In the genomic region with DNA sequence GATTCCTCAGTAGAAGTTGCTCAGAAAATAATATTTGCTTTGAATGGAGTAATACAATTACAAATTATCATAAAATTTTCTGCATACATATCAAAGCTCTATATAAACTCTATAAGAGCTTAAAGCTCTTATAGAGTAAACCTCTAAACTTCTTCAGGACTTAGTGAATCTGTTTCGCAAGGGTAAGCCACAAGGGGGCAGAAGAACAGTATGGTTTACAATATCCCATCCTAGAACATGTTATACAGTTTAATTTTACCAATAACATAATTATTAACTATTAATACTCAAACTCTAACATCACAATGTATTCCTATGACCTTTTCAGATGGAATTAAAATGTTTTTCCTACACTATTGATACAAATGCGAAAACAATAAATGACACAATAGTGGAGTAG, we compare ENCODE assay signal across 11 cellular contexts. TPM values are rescaled to one million over a fixed set of nuclear protein-coding genes. Genes with fewer than 3 reads are reported as not detected.
DNase-seq lines count a peak whose midpoint lies in the region; ATAC-seq and TF ChIP-seq lines count a peak whose summit lies in the region.
"Had no signal": no experiment of that assay in that cellular context is flagged by ENCODE, and none has a peak within 500 bp of the region (broad histone marks: within the 10 kb centered on the region; RNA-seq: fewer than 3 reads in every experiment).

No MANE protein-coding gene starts in this region.

- no peak overlapping the region for H3K27ac ChIP-seq in right cardiac atrium (ENCODE audit: low read length)
- H3K27ac ChIP-seq: BLaER1 treated with 17β-estradiol and CSF1 and Interleukin-3, amounts not matched to agents 10 nM and 100 nM had no signal

- H3K9me3 Mint-ChIP-seq in HFFc6 (no peaks in the 10 kb centered on the region), neural crest cell (no peaks in the 10 kb centered on the region)

- H3K4me3 ChIP-seq in right cardiac atrium (ENCODE audit: low read length), result no peak overlapping the region
- H3K4me3 ChIP-seq: BLaER1 treated with 17β-estradiol and CSF1 and Interleukin-3, amounts not matched to agents 10 nM and 100 nM had no signal

- H3K4me1 Mint-ChIP-seq in HFFc6 (ENCODE audit: low read depth) (no peaks in the 10 kb centered on the region), neural crest cell (no peaks in the 10 kb centered on the region)
- H3K4me1 Mint-ChIP-seq: T-cell had no signal

- H3K27me3 Mint-ChIP-seq in HFFc6 (ENCODE audit: insufficient read depth) (no peaks in the 10 kb centered on the region), neural crest cell (ENCODE audit: low read depth) (no peaks in the 10 kb centered on the region)
- H3K27me3 Mint-ChIP-seq: T-cell had no signal

- H3K27me3 ChIP-seq in right cardiac atrium (ENCODE audit: control insufficient read depth, insufficient read depth), result no peaks in the 10 kb centered on the region

- intact Hi-C loops in right cardiac atrium (cut with DNase I), result no loop called here

- 55% methylated on average over 2 of the region's 2 CpGs for WGBS in right cardiac atrium

- no peaks in the 10 kb centered on the region for H3K9me3 ChIP-seq in right cardiac atrium (ENCODE audit: control insufficient read depth, low read length)

- TF ChIP-seq CTCF in HFFc6 (IDR thresholded peaks at IDR 0.05) (peak; percentile 50; the same call in 1 of the 2 replicates), neural crest cell (conservative IDR thresholded peaks at IDR 0.05) (peak; percentile 64)

- no peak overlapping the region for H3K4me3 Mint-ChIP-seq in HFFc6
- H3K4me3 Mint-ChIP-seq in neural crest cell, result no peak overlapping the region
- H3K4me3 Mint-ChIP-seq: T-cell had no signal

- no peaks in the 10 kb centered on the region for H3K4me1 ChIP-seq in right cardiac atrium (ENCODE audit: control insufficient read depth, insufficient read depth, low read length)
- H3K4me1 ChIP-seq: BLaER1 treated with 17β-estradiol and CSF1 and Interleukin-3, amounts not matched to agents 10 nM and 100 nM had no signal

- ATAC-seq in right cardiac atrium, result no peak
- ATAC-seq: T-cell had no signal

- DNase-seq in NCI-H82 (lab: John Stamatoyannopoulos, UW) (peak; percentile 46), NCI-H82 treated with DMSO at 0.1 percent for 48 hours (lab: John Stamatoyannopoulos, UW; ENCODE audit: unreplicated experiment) (no peak), HFFc6 (no peak), SW480 (ENCODE audit: low spot score) (peak; percentile 0), neural crest cell (ENCODE audit: low read depth, low spot score) (peak; percentile 7), right cardiac atrium (no peak), iPS-NIHi7 (ENCODE audit: extremely low spot score) (no peak)
- DNase-seq in activated CD4-positive, CD25-positive, alpha-beta regulatory T cell treated with anti-CD3 and anti-CD28 coated beads, Interleukin-2, amount 50 U/mL, for 72 hours, result no peak
- DNase-seq: activated gamma-delta T cell treated with Interleukin-2 at 50 U/mL for 16 hours, T-cell had no signal

- H3K36me3 Mint-ChIP-seq in HFFc6 (ENCODE audit: low read depth) (no peaks in the 10 kb centered on the region), neural crest cell (ENCODE audit: low read depth) (no peaks in the 10 kb centered on the region)
- H3K36me3 Mint-ChIP-seq: T-cell had no signal

- H3K27ac Mint-ChIP-seq in HFFc6 (no peak overlapping the region), neural crest cell (ENCODE audit: unreplicated experiment) (no peak overlapping the region)
- H3K27ac Mint-ChIP-seq: T-cell had no signal

RNA-seq across cellular contexts. Expression of a gene that starts 33.8 kb away (rescaled TPM):
- total RNA-seq in HFFc6 (2021; fragmentation: NEBNext Ultra II Directional; extraction: Animal tissue kit (Norgen Biotek cat#: 25700)), result not detected
- not detected in 2 replicates for total RNA-seq in neural crest cell
- total RNA-seq in right cardiac atrium, result not detected
- polyA plus RNA-seq in right cardiac atrium, result not detected
- total RNA-seq: T-cell had no signal

Comparison
In these comparisons a context has a peak if more than half of its experiments do, and no peak if none do; other contexts are left out.
1. DNase-seq: peak in NCI-H82 (single experiment), SW480 (single experiment) and neural crest cell (single experiment); none in NCI-H82 treated with DMSO at 0.1 percent for 48 hours (single experiment), HFFc6 (single experiment), right cardiac atrium (0 of 3), iPS-NIHi7 (single experiment) and activated CD4-positive, CD25-positive, alpha-beta regulatory T cell treated with anti-CD3 and anti-CD28 coated beads, Interleukin-2, amount 50 U/mL, for 72 hours (single experiment).